ENCODE assay signal across 8 cellular contexts in genomic region chr17:7914771-7915610, GRCh38. TPM values are rescaled to one million over a fixed set of nuclear protein-coding genes. Genes with fewer than 3 reads are reported as not detected.
DNase-seq lines count a peak whose midpoint lies in the region; ATAC-seq and TF ChIP-seq lines count a peak whose summit lies in the region.

No MANE protein-coding gene starts in this region.

- peak overlapping the region; percentile 69 to 91 for H3K27ac Mint-ChIP-seq in activated naive CD4-positive, alpha-beta T cell treated with anti-CD3 and anti-CD28 coated beads, Interleukin-2, amount 50 U/mL, for 72 hours

- peaks cover 12 to 18% of the 10 kb centered on the region in 2 donors for H3K36me3 Mint-ChIP-seq in activated naive CD4-positive, alpha-beta T cell treated with anti-CD3 and anti-CD28 coated beads, Interleukin-2, amount 50 U/mL, for 72 hours

- peak; percentile 12 for ATAC-seq in HG03571 (IDR thresholded peaks at IDR 0.05; ENCODE audit: unreplicated experiment)
- peak in 1 of 2 donors; percentile 10 for ATAC-seq in activated naive CD4-positive, alpha-beta T cell treated with anti-CD3 and anti-CD28 coated beads, Interleukin-2, amount 50 U/mL, for 72 hours
- no peak for ATAC-seq in HG02884 (IDR thresholded peaks at IDR 0.05; ENCODE audit: unreplicated experiment)
- ATAC-seq in GM21360 (IDR thresholded peaks at IDR 0.05; ENCODE audit: unreplicated experiment), result no peak

- peak overlapping the region; percentile 73 for H3K4me3 ChIP-seq in GM12865 (ENCODE audit: low read depth, low read length)
- peak overlapping the region; percentile 41 to 70 (median 61) for H3K4me3 ChIP-seq in skin epidermis

- no peak for DNase-seq in GM12865 (ENCODE audit: low read depth)
- no peak for DNase-seq in activated naive CD4-positive, alpha-beta T cell treated with anti-CD3 and anti-CD28 coated beads, Interleukin-2, amount 50 U/mL, for 72 hours (ENCODE audit: low spot score in 2 of 2)
- peak; percentile 35 for DNase-seq in hepatic stellate cell (ENCODE audit: low spot score)
- no peak for DNase-seq in AML-193 (lab: John Stamatoyannopoulos, UW)

- no peak for TF ChIP-seq CTCF in GM12865 (IDR thresholded peaks at IDR 0.05; ENCODE audit: insufficient read depth, low read depth, low read length, missing control alignments)

- H3K27ac ChIP-seq in skin epidermis, result peak overlapping the region; percentile 16 to 99 (median 93)

- H3K9me3 Mint-ChIP-seq in activated naive CD4-positive, alpha-beta T cell treated with anti-CD3 and anti-CD28 coated beads, Interleukin-2, amount 50 U/mL, for 72 hours, result no peaks in the 10 kb centered on the region

RNA-seq across cellular contexts. Expression of gene RNF227, which starts 1.1 kb away (rescaled TPM):
- total RNA-seq in activated naive CD4-positive, alpha-beta T cell treated with anti-CD3 and anti-CD28 coated beads, Interleukin-2, amount 50 U/mL, for 72 hours, result 1 to 10 TPM; 4.8 to 5.3 TPM

RNA-seq across cellular contexts. Expression of gene KCNAB3, which starts 14.7 kb away (rescaled TPM):
- total RNA-seq in activated naive CD4-positive, alpha-beta T cell treated with anti-CD3 and anti-CD28 coated beads, Interleukin-2, amount 50 U/mL, for 72 hours, result 10 to 100 TPM in 1 of 2 donors, 1 to 10 TPM in 1; 5.4 to 10.9 TPM

RNA-seq across cellular contexts. Expression of gene TRAPPC1, which starts 16.8 kb away (rescaled TPM):
- 100 to 1,000 TPM; 190 to 195 TPM for total RNA-seq in activated naive CD4-positive, alpha-beta T cell treated with anti-CD3 and anti-CD28 coated beads, Interleukin-2, amount 50 U/mL, for 72 hours

RNA-seq across cellular contexts. Expression of gene CNTROB, which starts 17.0 kb away (rescaled TPM):
- total RNA-seq in activated naive CD4-positive, alpha-beta T cell treated with anti-CD3 and anti-CD28 coated beads, Interleukin-2, amount 50 U/mL, for 72 hours, result 100 to 1,000 TPM in 1 of 2 donors, 10 to 100 TPM in 1; 73.3 to 147 TPM

RNA-seq across cellular contexts. Expression of gene CHD3, which starts 26.4 kb away (rescaled TPM):
- total RNA-seq in activated naive CD4-positive, alpha-beta T cell treated with anti-CD3 and anti-CD28 coated beads, Interleukin-2, amount 50 U/mL, for 72 hours, result 100 to 1,000 TPM; 182 to 212 TPM
